In genomic region chr3:10142707-10143560, GRCh38 we compare ENCODE assay signal across 1 cellular context.
TF ChIP-seq lines count a peak whose summit lies in the region.

No MANE protein-coding gene starts in this region.

TF ChIP-seq in HepG2, 621 proteins besides CTCF, POLR2A, EP300 and RAD21 (continued from another document):
- TF ChIP-seq USF2 (IDR thresholded peaks at IDR 0.05; ENCODE audit: low read depth, low read length) (no peak), USF2 (CRISPR knock-in tag; IDR thresholded peaks at IDR 0.05; ENCODE audit: borderline replicate concordance) (no peak), HCFC1 (IDR thresholded peaks at IDR 0.05; ENCODE audit: low read depth, low read length) (no peak), ZBTB38 (CRISPR knock-in tag; IDR thresholded peaks at IDR 0.05) (peak; percentile 66; the same call in 1 of the 2 replicates), ZNF75D (CRISPR knock-in tag; IDR thresholded peaks at IDR 0.05; ENCODE audit: borderline replicate concordance) (no peak), POLR2G (IDR thresholded peaks at IDR 0.05; ENCODE audit: low read depth, low read length) (no peak; the same call in 1 of the 2 replicates), NPAS2 (CRISPR knock-in tag; IDR thresholded peaks at IDR 0.05; ENCODE audit: borderline replicate concordance) (no peak), NR2F1 (CRISPR knock-in tag; IDR thresholded peaks at IDR 0.05) (peak in 1 of 2 experiments; percentile 32; a peak in 1 of 4 replicates), TOPORS (CRISPR knock-in tag; IDR thresholded peaks at IDR 0.05) (0 out of 2 replicates have a peak, but pooled peaks have one; percentile 44)
- TF ChIP-seq, protein P1, sequence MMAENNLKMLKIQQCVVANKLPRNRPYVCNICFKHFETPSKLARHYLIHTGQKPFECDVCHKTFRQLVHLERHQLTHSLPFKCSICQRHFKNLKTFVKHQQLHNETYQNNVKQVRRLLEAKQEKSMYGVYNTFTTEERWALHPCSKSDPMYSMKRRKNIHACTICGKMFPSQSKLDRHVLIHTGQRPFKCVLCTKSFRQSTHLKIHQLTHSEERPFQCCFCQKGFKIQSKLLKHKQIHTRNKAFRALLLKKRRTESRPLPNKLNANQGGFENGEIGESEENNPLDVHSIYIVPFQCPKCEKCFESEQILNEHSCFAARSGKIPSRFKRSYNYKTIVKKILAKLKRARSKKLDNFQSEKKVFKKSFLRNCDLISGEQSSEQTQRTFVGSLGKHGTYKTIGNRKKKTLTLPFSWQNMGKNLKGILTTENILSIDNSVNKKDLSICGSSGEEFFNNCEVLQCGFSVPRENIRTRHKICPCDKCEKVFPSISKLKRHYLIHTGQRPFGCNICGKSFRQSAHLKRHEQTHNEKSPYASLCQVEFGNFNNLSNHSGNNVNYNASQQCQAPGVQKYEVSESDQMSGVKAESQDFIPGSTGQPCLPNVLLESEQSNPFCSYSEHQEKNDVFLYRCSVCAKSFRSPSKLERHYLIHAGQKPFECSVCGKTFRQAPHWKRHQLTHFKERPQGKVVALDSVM (CRISPR knock-in tag; IDR thresholded peaks at IDR 0.05): 0 out of 2 replicates have a peak, but pooled peaks have one; percentile 23
- TF ChIP-seq, protein P2, sequence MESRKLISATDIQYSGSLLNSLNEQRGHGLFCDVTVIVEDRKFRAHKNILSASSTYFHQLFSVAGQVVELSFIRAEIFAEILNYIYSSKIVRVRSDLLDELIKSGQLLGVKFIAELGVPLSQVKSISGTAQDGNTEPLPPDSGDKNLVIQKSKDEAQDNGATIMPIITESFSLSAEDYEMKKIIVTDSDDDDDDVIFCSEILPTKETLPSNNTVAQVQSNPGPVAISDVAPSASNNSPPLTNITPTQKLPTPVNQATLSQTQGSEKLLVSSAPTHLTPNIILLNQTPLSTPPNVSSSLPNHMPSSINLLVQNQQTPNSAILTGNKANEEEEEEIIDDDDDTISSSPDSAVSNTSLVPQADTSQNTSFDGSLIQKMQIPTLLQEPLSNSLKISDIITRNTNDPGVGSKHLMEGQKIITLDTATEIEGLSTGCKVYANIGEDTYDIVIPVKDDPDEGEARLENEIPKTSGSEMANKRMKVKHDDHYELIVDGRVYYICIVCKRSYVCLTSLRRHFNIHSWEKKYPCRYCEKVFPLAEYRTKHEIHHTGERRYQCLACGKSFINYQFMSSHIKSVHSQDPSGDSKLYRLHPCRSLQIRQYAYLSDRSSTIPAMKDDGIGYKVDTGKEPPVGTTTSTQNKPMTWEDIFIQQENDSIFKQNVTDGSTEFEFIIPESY (CRISPR knock-in tag; IDR thresholded peaks at IDR 0.05): peak; percentile 89; the same call in 1 of the 2 replicates
